Comparison of ENCODE assay signal across 8 cellular contexts in genomic region chr3:179603831-179604230, GRCh38. TPM values are rescaled to one million over a fixed set of nuclear protein-coding genes. Genes with fewer than 3 reads are reported as not detected.
DNase-seq lines count a peak whose midpoint lies in the region; ATAC-seq and TF ChIP-seq lines count a peak whose summit lies in the region.

No MANE protein-coding gene starts in this region.

- peak overlapping the region; percentile 78 for H3K27ac ChIP-seq in RWPE1
- H3K27ac ChIP-seq in fibroblast of lung (ENCODE audit: insufficient read depth, low read length), result peak overlapping the region; percentile 99
- H3K27ac ChIP-seq in psoas muscle, result peak overlapping the region; percentile 86

- 2% methylated on average over 3 of the region's 3 CpGs for WGBS in psoas muscle, 3 donors

- H3K9me3 ChIP-seq in fibroblast of lung (ENCODE audit: control insufficient read depth, insufficient read depth, low read depth, low read length) (no peaks in the 10 kb centered on the region), psoas muscle (no peaks in the 10 kb centered on the region)

- intact Hi-C loops in psoas muscle (cut with DNase I), result loop anchor here in 1 of 2 donors (10.0 kb wide), 1 partner anchor 259 kb away; the partner anchor contains the start of gene MFN1

- H3K4me3 ChIP-seq in GM12864 (ENCODE audit: low read depth, low read length), result peak overlapping the region; percentile 89
- peak overlapping the region; percentile 95 to 99 (median 98) for H3K4me3 ChIP-seq in fibroblast of lung (replicated peaks in 1 of 4; ENCODE audit: control extremely low read depth in 1 of 4, insufficient read depth in 1 of 4, low read depth in 3 of 4, low read length in 4 of 4)
- peak overlapping the region; percentile 82 for H3K4me3 ChIP-seq in psoas muscle

- ATAC-seq in psoas muscle (no peak), HG03571 (IDR thresholded peaks at IDR 0.05; ENCODE audit: unreplicated experiment) (no peak), GM18505 (IDR thresholded peaks at IDR 0.05; ENCODE audit: unreplicated experiment) (no peak)

- DNase-seq in GM12864 (ENCODE audit: low read depth) (no peak), RWPE1 (ENCODE audit: low spot score) (no peak), fibroblast of lung (ENCODE audit: low read depth in 2 of 2) (peak in 1 of 2 donors; percentile 8), psoas muscle (no peak), putamen (ENCODE audit: low spot score) (no peak), middle frontal gyrus (ENCODE audit: extremely low spot score, low spot score) (no peak)

- no peak for TF ChIP-seq POLR2A in GM18505 (IDR thresholded peaks at IDR 0.05; ENCODE audit: borderline replicate concordance, extremely low read depth, insufficient read depth, insufficient read length)

- H3K9ac ChIP-seq in fibroblast of lung (ENCODE audit: insufficient read depth, low read length), result peak overlapping the region; percentile 97

- H3K27me3 ChIP-seq in fibroblast of lung (ENCODE audit: control insufficient read depth, insufficient read depth, low read length) (no peaks in the 10 kb centered on the region), psoas muscle (ENCODE audit: insufficient read depth in 3 of 3, low read length in 2 of 3) (no peaks in the 10 kb centered on the region)

- CTCF ChIA-PET in RWPE1 (lab: Yijun Ruan, JAX), result no interaction called here

- peaks cover 2% of the 10 kb centered on the region for H3K36me3 ChIP-seq in fibroblast of lung (ENCODE audit: control insufficient read depth, insufficient read depth, low read length)
- H3K36me3 ChIP-seq in psoas muscle (ENCODE audit: insufficient read depth in 1 of 2, low read depth in 1 of 2), result peaks cover 4 to 63% of the 10 kb centered on the region in 2 donors

- POLR2A ChIA-PET in RWPE1 (lab: Yijun Ruan, JAX; ENCODE audit: low non-redundant PET), result no interaction called here

- TF ChIP-seq CTCF in GM12864 (IDR thresholded peaks at IDR 0.05; ENCODE audit: low read depth, low read length, missing control alignments) (no peak), RWPE1 (conservative IDR thresholded peaks at IDR 0.05; ENCODE audit: low read depth) (no peak), fibroblast of lung (conservative IDR thresholded peaks at IDR 0.05 in 1 of 2, IDR thresholded peaks at IDR 0.05 in 1 of 2; ENCODE audit: low read depth in 1 of 2, low read length in 2 of 2) (no peak), psoas muscle (IDR thresholded peaks at IDR 0.05) (no peak)

- H3K4me2 ChIP-seq in fibroblast of lung (ENCODE audit: extremely low read depth, insufficient read depth, low read length), result peak overlapping the region; percentile 80

- peaks cover 42% of the 10 kb centered on the region for H3K79me2 ChIP-seq in fibroblast of lung (ENCODE audit: control insufficient read depth, insufficient read depth, low read length)

- peak overlapping the region; percentile 81 for H2AFZ ChIP-seq in fibroblast of lung (ENCODE audit: low read length)

- H3K4me1 ChIP-seq in fibroblast of lung (ENCODE audit: control insufficient read depth, extremely low read depth, insufficient read depth, low read length) (no peaks in the 10 kb centered on the region), psoas muscle (peaks cover 27% of the 10 kb centered on the region)

- H4K20me1 ChIP-seq in fibroblast of lung (ENCODE audit: control insufficient read depth, extremely low read depth, insufficient read depth, low read length), result no peaks in the 10 kb centered on the region

RNA-seq across cellular contexts. Expression of gene MRPL47, which starts 0.6 kb away (rescaled TPM):
- total RNA-seq in fibroblast of lung, result 26.2 and 27.6 TPM in 2 replicates
- 60.0 and 62.4 TPM in 2 replicates for polyA plus RNA-seq in fibroblast of lung
- 50.1 and 53.1 TPM in 2 replicates for polyA plus RNA-seq in fibroblast of lung (2012)
- 0.90 and 1.9 TPM in 2 replicates for polyA minus RNA-seq in fibroblast of lung (ENCODE audit: low replicate concordance)
- 10 to 100 TPM; 29.4 to 62.6 (median 38.8) TPM for total RNA-seq in psoas muscle
- polyA plus RNA-seq in psoas muscle, result 100 to 1,000 TPM in 1 of 3 donors, 10 to 100 TPM in 2; 63.2 to 108 (median 87.5) TPM

RNA-seq across cellular contexts. Expression of gene NDUFB5, which starts 0.8 kb away (rescaled TPM):
- 120 and 153 TPM in 2 replicates for total RNA-seq in fibroblast of lung
- polyA plus RNA-seq in fibroblast of lung, result 53.8 and 57.5 TPM in 2 replicates
- polyA plus RNA-seq in fibroblast of lung (2012), result 63.3 and 67.4 TPM in 2 replicates
- 2.6 and 5.2 TPM in 2 replicates for polyA minus RNA-seq in fibroblast of lung (ENCODE audit: low replicate concordance)
- 100 to 1,000 TPM; 161 to 233 (median 206) TPM for total RNA-seq in psoas muscle
- 100 to 1,000 TPM; 147 to 261 (median 181) TPM for polyA plus RNA-seq in psoas muscle

RNA-seq across cellular contexts. Expression of gene ACTL6A, which starts 41.1 kb away (rescaled TPM):
- total RNA-seq in fibroblast of lung, result 41.9 and 48.6 TPM in 2 replicates
- polyA plus RNA-seq in fibroblast of lung, result 58.3 and 78.1 TPM in 2 replicates
- polyA plus RNA-seq in fibroblast of lung (2012), result 48.2 and 71.6 TPM in 2 replicates
- 6.4 and 23.7 TPM in 2 replicates for polyA minus RNA-seq in fibroblast of lung (ENCODE audit: low replicate concordance)
- total RNA-seq in psoas muscle, result 10 to 100 TPM; 10.2 to 12.6 (median 11.0) TPM
- polyA plus RNA-seq in psoas muscle, result 10 to 100 TPM; 13.5 to 22.5 (median 14.9) TPM

RNA-seq across cellular contexts. Expression of gene USP13, which starts 49.0 kb away (rescaled TPM):
- total RNA-seq in fibroblast of lung, result 8.7 and 11.7 TPM in 2 replicates
- 15.7 and 21.7 TPM in 2 replicates for polyA plus RNA-seq in fibroblast of lung
- polyA plus RNA-seq in fibroblast of lung (2012), result 12.6 and 13.8 TPM in 2 replicates
- 16.9 and 23.3 TPM in 2 replicates for polyA minus RNA-seq in fibroblast of lung (ENCODE audit: low replicate concordance)
- 100 to 1,000 TPM; 175 to 324 (median 269) TPM for total RNA-seq in psoas muscle
- polyA plus RNA-seq in psoas muscle, result 10 to 100 TPM; 16.1 to 96.0 (median 86.2) TPM
